ENCODE assay signal across 3 cellular contexts in the genomic region with DNA sequence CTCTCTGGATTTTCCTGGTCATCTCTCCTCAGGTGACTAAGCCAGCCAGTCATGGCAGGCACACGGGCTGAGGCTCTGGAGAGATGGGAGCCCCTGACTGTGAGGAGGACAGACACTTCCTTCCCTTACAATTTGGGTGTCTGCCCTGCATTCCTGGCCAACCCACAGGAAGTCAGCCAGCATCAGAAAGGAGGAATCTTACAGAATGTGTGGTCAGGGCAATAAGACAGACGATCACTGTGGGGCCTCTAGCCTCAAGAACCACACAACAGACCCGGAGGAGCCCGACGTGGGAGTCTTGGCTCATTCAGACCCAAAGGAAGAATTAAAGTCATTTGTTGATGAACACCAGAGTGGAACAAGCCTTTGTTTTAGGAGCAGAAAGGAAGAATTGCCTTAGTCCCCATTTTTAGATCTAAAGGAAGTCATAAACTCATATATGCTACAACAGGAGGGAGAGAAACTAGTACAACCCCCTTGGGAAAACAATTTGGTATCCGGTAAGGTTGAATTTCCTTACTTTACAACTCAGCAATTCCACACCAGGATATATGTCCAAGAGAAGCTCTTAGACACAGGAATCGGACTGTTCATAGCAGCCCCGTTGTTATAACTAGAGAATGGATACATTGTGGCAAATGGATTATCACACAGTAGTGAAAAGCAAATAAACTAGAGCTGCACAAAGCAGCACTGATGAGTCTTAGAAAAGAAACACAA.
TF ChIP-seq lines count a peak whose summit lies in the region.

No MANE protein-coding gene starts in this region.

TF ChIP-seq in A549, 52 proteins besides CTCF, POLR2A, EP300 and RAD21:
- TF ChIP-seq TFCP2L1 (CRISPR knock-in tag; IDR thresholded peaks at IDR 0.05), result no peak
- no peak for TF ChIP-seq EHMT2 (IDR thresholded peaks at IDR 0.05; ENCODE audit: low read depth)
- no peak for TF ChIP-seq MAZ (IDR thresholded peaks at IDR 0.05; ENCODE audit: borderline replicate concordance, low read depth, low read length)
- no peak for TF ChIP-seq FOSB (CRISPR knock-in tag; IDR thresholded peaks at IDR 0.05)
- no peak for TF ChIP-seq POLR2AphosphoS2 (conservative IDR thresholded peaks at IDR 0.05; ENCODE audit: low read length)
- TF ChIP-seq, protein P1, sequence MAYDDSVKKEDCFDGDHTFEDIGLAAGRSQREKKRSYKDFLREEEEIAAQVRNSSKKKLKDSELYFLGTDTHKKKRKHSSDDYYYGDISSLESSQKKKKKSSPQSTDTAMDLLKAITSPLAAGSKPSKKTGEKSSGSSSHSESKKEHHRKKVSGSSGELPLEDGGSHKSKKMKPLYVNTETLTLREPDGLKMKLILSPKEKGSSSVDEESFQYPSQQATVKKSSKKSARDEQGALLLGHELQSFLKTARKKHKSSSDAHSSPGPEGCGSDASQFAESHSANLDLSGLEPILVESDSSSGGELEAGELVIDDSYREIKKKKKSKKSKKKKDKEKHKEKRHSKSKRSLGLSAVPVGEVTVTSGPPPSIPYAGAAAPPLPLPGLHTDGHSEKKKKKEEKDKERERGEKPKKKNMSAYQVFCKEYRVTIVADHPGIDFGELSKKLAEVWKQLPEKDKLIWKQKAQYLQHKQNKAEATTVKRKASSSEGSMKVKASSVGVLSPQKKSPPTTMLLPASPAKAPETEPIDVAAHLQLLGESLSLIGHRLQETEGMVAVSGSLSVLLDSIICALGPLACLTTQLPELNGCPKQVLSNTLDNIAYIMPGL (CRISPR knock-in tag; IDR thresholded peaks at IDR 0.05; ENCODE audit: borderline replicate concordance), result no peak
- TF ChIP-seq, protein P2, sequence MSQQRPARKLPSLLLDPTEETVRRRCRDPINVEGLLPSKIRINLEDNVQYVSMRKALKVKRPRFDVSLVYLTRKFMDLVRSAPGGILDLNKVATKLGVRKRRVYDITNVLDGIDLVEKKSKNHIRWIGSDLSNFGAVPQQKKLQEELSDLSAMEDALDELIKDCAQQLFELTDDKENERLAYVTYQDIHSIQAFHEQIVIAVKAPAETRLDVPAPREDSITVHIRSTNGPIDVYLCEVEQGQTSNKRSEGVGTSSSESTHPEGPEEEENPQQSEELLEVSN (IDR thresholded peaks at IDR 0.05; ENCODE audit: borderline replicate concordance, low read depth), result no peak
- TF ChIP-seq RFX5 (IDR thresholded peaks at IDR 0.05), result no peak
- no peak for TF ChIP-seq FOSL2 (IDR thresholded peaks at IDR 0.05)
- TF ChIP-seq FOSL2 (CRISPR knock-in tag; IDR thresholded peaks at IDR 0.05), result no peak
- no peak for TF ChIP-seq SMC3 (IDR thresholded peaks at IDR 0.05)
- TF ChIP-seq CHD4 (IDR thresholded peaks at IDR 0.05; ENCODE audit: borderline replicate concordance), result no peak
- TF ChIP-seq PHF8 (IDR thresholded peaks at IDR 0.05; ENCODE audit: borderline replicate concordance, low read depth), result no peak
- no peak for TF ChIP-seq ESRRA (IDR thresholded peaks at IDR 0.05; ENCODE audit: borderline replicate concordance, low read length)
- TF ChIP-seq HEYL (CRISPR knock-in tag; IDR thresholded peaks at IDR 0.05), result no peak
- no peak for TF ChIP-seq ZSCAN20 (CRISPR knock-in tag; IDR thresholded peaks at IDR 0.05)
- no peak for TF ChIP-seq EHF (CRISPR knock-in tag; IDR thresholded peaks at IDR 0.05)
- TF ChIP-seq HOXB5 (CRISPR knock-in tag; IDR thresholded peaks at IDR 0.05), result no peak
- TF ChIP-seq, protein P3, sequence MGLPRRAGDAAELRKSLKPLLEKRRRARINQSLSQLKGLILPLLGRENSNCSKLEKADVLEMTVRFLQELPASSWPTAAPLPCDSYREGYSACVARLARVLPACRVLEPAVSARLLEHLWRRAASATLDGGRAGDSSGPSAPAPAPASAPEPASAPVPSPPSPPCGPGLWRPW (IDR thresholded peaks at IDR 0.05), result no peak

TF ChIP-seq in GM12878, 131 proteins besides CTCF, POLR2A, EP300 and RAD21:
- TF ChIP-seq SPI1 (IDR thresholded peaks at IDR 0.05; ENCODE audit: borderline replicate concordance, insufficient read depth, low read depth, low read length) (0 out of 2 replicates have a peak, but pooled peaks have one; percentile 10), MEF2A (IDR thresholded peaks at IDR 0.05; ENCODE audit: insufficient read depth, low read depth, low read length) (0 out of 2 replicates have a peak, but pooled peaks have one; percentile 5), IKZF1 (conservative IDR thresholded peaks at IDR 0.05) (peak; percentile 68), EED (IDR thresholded peaks at IDR 0.05; ENCODE audit: low read depth) (peak; percentile 70), RUNX3 (IDR thresholded peaks at IDR 0.05; ENCODE audit: low read length) (peak; percentile 87), IKZF2 (IDR thresholded peaks at IDR 0.05) (peak in 1 of 2 experiments; percentile 33; a peak in 2 of 4 replicates), WRNIP1 (IDR thresholded peaks at IDR 0.05; ENCODE audit: borderline replicate concordance, low read depth, low read length) (no peak), ZNF24 (IDR thresholded peaks at IDR 0.05) (no peak), MEF2B (IDR thresholded peaks at IDR 0.05; ENCODE audit: partially characterized antibody, poor library complexity, severe bottlenecking) (peak; percentile 77)

TF ChIP-seq in HepG2, 621 proteins besides CTCF, POLR2A, EP300 and RAD21:
- TF ChIP-seq, protein P4, sequence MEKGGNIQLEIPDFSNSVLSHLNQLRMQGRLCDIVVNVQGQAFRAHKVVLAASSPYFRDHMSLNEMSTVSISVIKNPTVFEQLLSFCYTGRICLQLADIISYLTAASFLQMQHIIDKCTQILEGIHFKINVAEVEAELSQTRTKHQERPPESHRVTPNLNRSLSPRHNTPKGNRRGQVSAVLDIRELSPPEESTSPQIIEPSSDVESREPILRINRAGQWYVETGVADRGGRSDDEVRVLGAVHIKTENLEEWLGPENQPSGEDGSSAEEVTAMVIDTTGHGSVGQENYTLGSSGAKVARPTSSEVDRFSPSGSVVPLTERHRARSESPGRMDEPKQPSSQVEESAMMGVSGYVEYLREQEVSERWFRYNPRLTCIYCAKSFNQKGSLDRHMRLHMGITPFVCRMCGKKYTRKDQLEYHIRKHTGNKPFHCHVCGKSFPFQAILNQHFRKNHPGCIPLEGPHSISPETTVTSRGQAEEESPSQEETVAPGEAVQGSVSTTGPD (CRISPR knock-in tag; IDR thresholded peaks at IDR 0.05), result no peak
- peak; percentile 40; the same call in 1 of the 2 replicates for TF ChIP-seq EZH2 (conservative IDR thresholded peaks at IDR 0.05; ENCODE audit: low read depth, low read length)
